8 cellular contexts compared by ENCODE assay signal in genomic region chr17:64927444-64927843, GRCh38. TPM values are rescaled to one million over a fixed set of nuclear protein-coding genes. Genes with fewer than 3 reads are reported as not detected.
DNase-seq lines count a peak whose midpoint lies in the region; ATAC-seq and TF ChIP-seq lines count a peak whose summit lies in the region.
"Not testable (repeated sequence)": the region's sequence is repeated elsewhere in the genome, so short reads cannot be mapped to it uniquely, and the experiment has no call there.

No MANE protein-coding gene starts in this region.

- H3K4me2 ChIP-seq in Loucy (ENCODE audit: low read depth, low read length, poor library complexity, severe bottlenecking), result not testable (repeated sequence)
- peak overlapping the region; percentile 34; the same call in 1 of the 2 replicates for H3K4me2 ChIP-seq in OCI-LY3 (ENCODE audit: low read length)

- H3K9me3 Mint-ChIP-seq in activated CD4-positive, alpha-beta T cell treated with anti-CD3 and anti-CD28 coated beads, Interleukin-2, amount 10 ng/mL, durations not matched to agents 7 days and 5 days, result not testable (repeated sequence)

- H3K4me3 ChIP-seq in Loucy (ENCODE audit: low read length, poor library complexity, severe bottlenecking); OCI-LY3 (ENCODE audit: low read length): not testable (repeated sequence)

- not testable (repeated sequence) for H3K79me2 ChIP-seq in Loucy (ENCODE audit: insufficient read depth, low read length); OCI-LY3 (ENCODE audit: low read length)

- not testable (repeated sequence) for H3K36me3 Mint-ChIP-seq in activated CD4-positive, alpha-beta T cell treated with anti-CD3 and anti-CD28 coated beads, Interleukin-2, amount 10 ng/mL, durations not matched to agents 7 days and 5 days (ENCODE audit: low read depth)

- TF ChIP-seq CTCF in Loucy (conservative IDR thresholded peaks at IDR 0.05; ENCODE audit: low read length), result peak; percentile 48
- peak; percentile 30; the same call in 1 of the 2 replicates for TF ChIP-seq CTCF in OCI-LY3 (IDR thresholded peaks at IDR 0.05; ENCODE audit: low read depth, low read length)

- ATAC-seq in GM19468 (IDR thresholded peaks at IDR 0.05; ENCODE audit: extremely low read depth, unreplicated experiment), result peak; percentile 45
- peak; percentile 90 for ATAC-seq in left colon

- H3K36me3 ChIP-seq in Loucy (ENCODE audit: insufficient read depth, low read length); OCI-LY3 (replicated peaks; ENCODE audit: low read depth, low read length): not testable (repeated sequence)

- intact Hi-C loops in left colon (cut with DNase I, micrococcal nuclease), result not testable (repeated sequence)

- not testable (repeated sequence) for H3K27ac ChIP-seq in OCI-LY3 (ENCODE audit: low read length)

- H3K4me1 ChIP-seq in Loucy (ENCODE audit: insufficient read depth, low read length, poor library complexity, severe bottlenecking), result not testable (repeated sequence)
- peaks cover 21% of the 10 kb centered on the region for H3K4me1 ChIP-seq in OCI-LY3 (ENCODE audit: low read length)

- H3K27me3 ChIP-seq in Loucy (ENCODE audit: insufficient read depth, low read length, poor library complexity, severe bottlenecking); OCI-LY3 (ENCODE audit: low read depth, low read length): not testable (repeated sequence)

- POLR2A ChIA-PET in activated CD4-positive, alpha-beta T cell treated with anti-CD3 and anti-CD28 coated beads, Interleukin-2, amount 10 ng/mL, durations not matched to agents 7 days and 5 days (lab: Charles Lee), result not testable (repeated sequence)

- DNase-seq in Ammon's horn (ENCODE audit: low spot score) (peak; percentile 86), dermis blood vessel endothelial cell (peak; percentile 82)
- peak; percentile 86 for DNase-seq in activated CD4-positive, alpha-beta T cell treated with anti-CD3 and anti-CD28 coated beads, Interleukin-2, amount 10 ng/mL, durations not matched to agents 7 days and 5 days
- not testable (repeated sequence) for DNase-seq in left colon
- peak; percentile 27 to 68 for DNase-seq in stimulated activated CD4-positive, alpha-beta T cell treated with anti-CD3 and anti-CD28 coated beads, Interleukin-15, amount 100 ng/mL, for 48 hours (ENCODE audit: low read depth in 2 of 2)

- not testable (repeated sequence) for H3F3A ChIP-seq in Loucy (ENCODE audit: low read depth)

- not testable (repeated sequence) for H3K9ac ChIP-seq in Loucy (ENCODE audit: low read depth, low read length, poor library complexity, severe bottlenecking); OCI-LY3 (ENCODE audit: low read length)

- H3K4me3 Mint-ChIP-seq in activated CD4-positive, alpha-beta T cell treated with anti-CD3 and anti-CD28 coated beads, Interleukin-2, amount 10 ng/mL, durations not matched to agents 7 days and 5 days, result not testable (repeated sequence)

- H3K9me2 ChIP-seq in Loucy (replicated peaks; ENCODE audit: low read depth, low read length), result not testable (repeated sequence)

- not testable (repeated sequence) for H3K27me3 Mint-ChIP-seq in activated CD4-positive, alpha-beta T cell treated with anti-CD3 and anti-CD28 coated beads, Interleukin-2, amount 10 ng/mL, durations not matched to agents 7 days and 5 days

- peak overlapping the region; percentile 75; the same call in 1 of the 2 replicates for H2AFZ ChIP-seq in Loucy (ENCODE audit: low read length)
- not testable (repeated sequence) for H2AFZ ChIP-seq in OCI-LY3 (ENCODE audit: low read depth, low read length)

- H3K9me3 ChIP-seq in Loucy (ENCODE audit: insufficient read depth, low read depth, low read length); OCI-LY3 (ENCODE audit: insufficient read depth, low read length): not testable (repeated sequence)

- not testable (repeated sequence) for H3K27ac Mint-ChIP-seq in activated CD4-positive, alpha-beta T cell treated with anti-CD3 and anti-CD28 coated beads, Interleukin-2, amount 10 ng/mL, durations not matched to agents 7 days and 5 days

- H3K4me1 Mint-ChIP-seq in activated CD4-positive, alpha-beta T cell treated with anti-CD3 and anti-CD28 coated beads, Interleukin-2, amount 10 ng/mL, durations not matched to agents 7 days and 5 days, result peaks cover 17% of the 10 kb centered on the region

- CTCF ChIA-PET in activated CD4-positive, alpha-beta T cell treated with anti-CD3 and anti-CD28 coated beads, Interleukin-2, amount 10 ng/mL, durations not matched to agents 7 days and 5 days (lab: Charles Lee), result interaction anchor here (0.6 to 1.1 kb wide), 2 partner anchors 8 to 13 kb away, joined by 3 to 4 read pairs; partner anchors contain the start of gene LRRC37A3

- H4K20me1 ChIP-seq in Loucy (ENCODE audit: insufficient read depth, low read length, poor library complexity, severe bottlenecking); OCI-LY3 (ENCODE audit: insufficient read depth, low read length): not testable (repeated sequence)

RNA-seq across cellular contexts. Expression of gene LRRC37A3, which starts 8.2 kb away (rescaled TPM):
- 1 to 10 TPM; 6.5 to 7.8 TPM for total RNA-seq in activated CD4-positive, alpha-beta T cell treated with anti-CD3 and anti-CD28 coated beads, Interleukin-2, amount 10 ng/mL, durations not matched to agents 7 days and 5 days
- total RNA-seq in dermis blood vessel endothelial cell, result 3.9 and 4.1 TPM in 2 replicates
- 10 to 100 TPM; 12.7 to 15.5 TPM for total RNA-seq in left colon
